Comparison of ENCODE assay signal across 8 cellular contexts in genomic region chr6:26187981-26188635, GRCh38.
A peak's percentile ranks its signal among the peaks of the same experiment; 100 is the strongest.
DNase-seq lines count a peak whose midpoint lies in the region; ATAC-seq, FAIRE-seq and TF ChIP-seq lines count a peak whose summit lies in the region.

No MANE protein-coding gene starts in this region.

- H3K9me3 ChIP-seq in BE2C (no peaks in the 10 kb centered on the region), KOPT-K1 (ENCODE audit: insufficient read depth, low read length, poor library complexity, severe bottlenecking) (no peaks in the 10 kb centered on the region), esophagus (ENCODE audit: control insufficient read depth in 2 of 2, insufficient read depth in 1 of 2, low read depth in 1 of 2, low read length in 1 of 2) (no peaks in the 10 kb centered on the region)

- WGBS in esophagus, 2 donors, result 5 to 8% methylated on average over 20 of the region's 20 CpGs

- H3K27me3 ChIP-seq in BE2C (no peaks in the 10 kb centered on the region), esophagus (ENCODE audit: control insufficient read depth in 1 of 2, insufficient read depth in 2 of 2, low read length in 2 of 2) (no peaks in the 10 kb centered on the region)

- no peak for FAIRE-seq in D721Med (lab: Jason Lieb, UNC)

- peak overlapping the region; percentile 87 for H3K4me3 Mint-ChIP-seq in WTC11
- H3K4me3 Mint-ChIP-seq in osteocyte (ENCODE audit: unreplicated experiment), result peak overlapping the region; percentile 80

- CTCF ChIA-PET in WTC11 (lab: Charles Lee), result interaction anchor here (1.2 kb wide), 1 partner anchor 12 kb away, joined by 4 read pairs; no protein-coding TSS in a partner anchor

- ATAC-seq in GM19455 (IDR thresholded peaks at IDR 0.05; ENCODE audit: unreplicated experiment) (peak; percentile 23), WTC11 (peak; percentile 4), HG02970 (IDR thresholded peaks at IDR 0.05; ENCODE audit: low FRiP score, unreplicated experiment) (no peak)

- H3K36me3 Mint-ChIP-seq in WTC11 (no peaks in the 10 kb centered on the region), osteocyte (ENCODE audit: unreplicated experiment) (no peaks in the 10 kb centered on the region)

- DNase-seq in BE2C (peak; percentile 80), WTC11 (ENCODE audit: low spot score) (no peak), osteocyte (ENCODE audit: extremely low spot score, unreplicated experiment) (no peak), D721Med (ENCODE audit: insufficient read length, low spot score) (no peak)

- H3K9me3 Mint-ChIP-seq in WTC11 (no peaks in the 10 kb centered on the region), osteocyte (ENCODE audit: unreplicated experiment) (no peaks in the 10 kb centered on the region)

- no peak for TF ChIP-seq CTCF in BE2C (IDR thresholded peaks at IDR 0.05; ENCODE audit: low read depth, low read length)
- no peak for TF ChIP-seq CTCF in WTC11 (IDR thresholded peaks at IDR 0.05)
- no peak for TF ChIP-seq CTCF in osteocyte (IDR thresholded peaks at IDR 0.05)
- TF ChIP-seq CTCF in D721Med (IDR thresholded peaks at IDR 0.05; ENCODE audit: insufficient read depth, missing control alignments), result no peak

- no peaks in the 10 kb centered on the region for H3K36me3 ChIP-seq in BE2C
- H3K36me3 ChIP-seq in KOPT-K1 (ENCODE audit: insufficient read depth, low read length), result no peaks in the 10 kb centered on the region
- no peaks in the 10 kb centered on the region for H3K36me3 ChIP-seq in esophagus (ENCODE audit: control insufficient read depth in 2 of 2, insufficient read depth in 2 of 2, low read length in 1 of 2)

- H3K4me3 ChIP-seq in BE2C (ENCODE audit: low read depth, low read length) (peak overlapping the region; percentile 87), esophagus (ENCODE audit: low read depth in 1 of 2, low read length in 2 of 2) (peak overlapping the region; percentile 49 to 64)

- peak overlapping the region; percentile 100 for H3K27ac Mint-ChIP-seq in WTC11
- H3K27ac Mint-ChIP-seq in osteocyte (ENCODE audit: unreplicated experiment), result peak overlapping the region; percentile 94

- H3K4me1 Mint-ChIP-seq in WTC11, result peaks cover 51% of the 10 kb centered on the region
- peaks cover 26% of the 10 kb centered on the region for H3K4me1 Mint-ChIP-seq in osteocyte (ENCODE audit: unreplicated experiment)

- H3K27me3 Mint-ChIP-seq in WTC11 (ENCODE audit: low read depth) (no peaks in the 10 kb centered on the region), osteocyte (ENCODE audit: unreplicated experiment) (no peaks in the 10 kb centered on the region)

- POLR2A ChIA-PET in WTC11 (lab: Charles Lee), result interaction anchor here (0.6 to 9.1 kb wide), 34 partner anchors 9 to 1705 kb away, joined by 3 to 471 read pairs (median 8); a partner anchor contains a TSS

- peak overlapping the region; percentile 99 for H3K27ac ChIP-seq in KOPT-K1 (ENCODE audit: low read depth, low read length, poor library complexity, severe bottlenecking)
- H3K27ac ChIP-seq in esophagus (ENCODE audit: low read depth in 2 of 2, low read length in 1 of 2), result peak overlapping the region; percentile 85 to 98

- H3K4me1 ChIP-seq in BE2C (peaks cover 17% of the 10 kb centered on the region), esophagus (ENCODE audit: control insufficient read depth in 2 of 2, insufficient read depth in 2 of 2, low read length in 1 of 2) (no peaks in the 10 kb centered on the region)

TF ChIP-seq in WTC11, 78 proteins besides CTCF, POLR2A, EP300 and RAD21 (continues in another document):
- TF ChIP-seq MYBL2 (CRISPR knock-in tag; IDR thresholded peaks at IDR 0.05), result no peak
- no peak for TF ChIP-seq NR1H2 (CRISPR knock-in tag; IDR thresholded peaks at IDR 0.05)
- TF ChIP-seq NFATC4 (CRISPR knock-in tag; IDR thresholded peaks at IDR 0.05), result peak; percentile 83
- no peak for TF ChIP-seq HMGXB4 (CRISPR knock-in tag; IDR thresholded peaks at IDR 0.05)
- TF ChIP-seq ZNF416 (CRISPR knock-in tag; IDR thresholded peaks at IDR 0.05), result peak; percentile 90
- TF ChIP-seq TP53 (CRISPR knock-in tag; IDR thresholded peaks at IDR 0.05), result no peak
- TF ChIP-seq ELF4 (CRISPR knock-in tag; IDR thresholded peaks at IDR 0.05; ENCODE audit: low read depth), result no peak
- no peak for TF ChIP-seq SMAD4 (CRISPR knock-in tag; IDR thresholded peaks at IDR 0.05)
- no peak for TF ChIP-seq USF1 (CRISPR knock-in tag; IDR thresholded peaks at IDR 0.05)
- peak; percentile 97; the same call in 1 of the 2 replicates for TF ChIP-seq EMX1 (CRISPR knock-in tag; IDR thresholded peaks at IDR 0.05)
- no peak for TF ChIP-seq USF2 (CRISPR knock-in tag; IDR thresholded peaks at IDR 0.05)
- TF ChIP-seq SP1 (CRISPR knock-in tag; conservative IDR thresholded peaks at IDR 0.05), result no peak
- no peak for TF ChIP-seq ZMAT4 (CRISPR knock-in tag; IDR thresholded peaks at IDR 0.05)
- no peak for TF ChIP-seq ZNF219 (CRISPR knock-in tag; IDR thresholded peaks at IDR 0.05; ENCODE audit: borderline replicate concordance)
- peak; percentile 16; the same call in 1 of the 2 replicates for TF ChIP-seq ETV6 (CRISPR knock-in tag; IDR thresholded peaks at IDR 0.05)
- no peak for TF ChIP-seq ATF1 (CRISPR knock-in tag; IDR thresholded peaks at IDR 0.05)
- no peak for TF ChIP-seq JAZF1 (CRISPR knock-in tag; IDR thresholded peaks at IDR 0.05)
- TF ChIP-seq FOXK1 (CRISPR knock-in tag; IDR thresholded peaks at IDR 0.05), result no peak
- TF ChIP-seq FOXJ3 (CRISPR knock-in tag; IDR thresholded peaks at IDR 0.05; ENCODE audit: borderline replicate concordance), result 0 out of 2 replicates have a peak, but pooled peaks have one; percentile 3
- no peak for TF ChIP-seq ATF2 (CRISPR knock-in tag; IDR thresholded peaks at IDR 0.05; ENCODE audit: borderline replicate concordance, low read depth)
- no peak for TF ChIP-seq TEAD1 (CRISPR knock-in tag; IDR thresholded peaks at IDR 0.05)
- no peak for TF ChIP-seq GTF2I (CRISPR knock-in tag; conservative IDR thresholded peaks at IDR 0.05)
- TF ChIP-seq ZNF317 (CRISPR knock-in tag; IDR thresholded peaks at IDR 0.05; ENCODE audit: borderline replicate concordance, low read depth), result 0 out of 2 replicates have a peak, but pooled peaks have one; percentile 5
- 0 out of 2 replicates have a peak, but pooled peaks have one; percentile 17 for TF ChIP-seq E2F1 (CRISPR knock-in tag; IDR thresholded peaks at IDR 0.05)
